ENCODE assay signal across 1 cellular context in the genomic region with DNA sequence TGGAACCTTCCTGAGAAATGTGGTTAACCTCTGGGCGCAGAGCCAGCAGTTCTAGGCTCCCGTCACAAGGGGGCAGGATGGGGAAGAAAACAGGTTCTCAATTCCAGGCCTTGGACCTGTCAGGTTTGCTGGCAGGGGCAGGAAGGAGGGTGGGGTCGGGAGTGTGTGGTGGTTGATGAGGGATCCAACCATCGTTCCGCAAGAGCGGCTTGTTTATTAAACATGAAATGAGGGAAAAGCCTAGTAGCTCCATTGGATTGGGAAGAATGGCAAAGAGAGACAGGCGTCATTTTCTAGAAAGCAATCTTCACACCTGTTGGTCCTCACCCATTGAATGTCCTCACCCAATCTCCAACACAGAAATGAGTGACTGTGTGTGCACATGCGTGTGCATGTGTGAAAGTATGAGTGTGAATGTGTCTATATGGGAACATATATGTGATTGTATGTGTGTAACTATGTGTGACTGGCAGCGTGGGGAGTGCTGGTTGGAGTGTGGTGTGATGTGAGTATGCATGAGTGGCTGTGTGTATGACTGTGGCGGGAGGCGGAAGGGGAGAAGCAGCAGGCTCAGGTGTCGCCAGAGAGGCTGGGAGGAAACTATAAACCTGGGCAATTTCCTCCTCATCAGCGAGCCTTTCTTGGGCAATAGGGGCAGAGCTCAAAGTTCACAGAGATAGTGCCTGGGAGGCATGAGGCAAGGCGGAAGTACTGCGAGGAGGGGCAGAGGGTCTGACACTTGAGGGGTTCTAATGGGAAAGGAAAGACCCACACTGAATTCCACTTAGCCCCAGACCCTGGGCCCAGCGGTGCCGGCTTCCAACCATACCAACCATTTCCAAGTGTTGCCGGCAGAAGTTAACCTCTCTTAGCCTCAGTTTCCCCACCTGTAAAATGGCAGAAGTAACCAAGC.
TF ChIP-seq lines count a peak whose summit lies in the region.

No MANE protein-coding gene starts in this region.

TF ChIP-seq in HepG2, 621 proteins besides CTCF, POLR2A, EP300 and RAD21 (continued from another document and continues in another):
- TF ChIP-seq ZFP1 (CRISPR knock-in tag; IDR thresholded peaks at IDR 0.05) (peak; percentile 52; the same call in 1 of the 2 replicates), CCDC6 (CRISPR knock-in tag; IDR thresholded peaks at IDR 0.05) (no peak), ZNF30 (CRISPR knock-in tag; IDR thresholded peaks at IDR 0.05) (no peak), DMAP1 (CRISPR knock-in tag; IDR thresholded peaks at IDR 0.05) (no peak), SMAD1 (CRISPR knock-in tag; IDR thresholded peaks at IDR 0.05; ENCODE audit: borderline replicate concordance, low read depth) (0 out of 2 replicates have a peak, but pooled peaks have one; percentile 57), MAFK (conservative IDR thresholded peaks at IDR 0.05 in 1 of 2, IDR thresholded peaks at IDR 0.05 in 1 of 2; ENCODE audit: low read length in 2 of 2) (no peak), CEBPB (IDR thresholded peaks at IDR 0.05; ENCODE audit: borderline replicate concordance, low read depth, low read length) (peak; percentile 86), ZNF207 (IDR thresholded peaks at IDR 0.05; ENCODE audit: borderline replicate concordance) (no peak), ZNF292 (CRISPR knock-in tag; IDR thresholded peaks at IDR 0.05; ENCODE audit: borderline replicate concordance, low read depth) (no peak), HMGA1 (CRISPR knock-in tag; conservative IDR thresholded peaks at IDR 0.05) (no peak), PCBP1 (IDR thresholded peaks at IDR 0.05; ENCODE audit: borderline replicate concordance, low read depth, low read length) (no peak), ZNF143 (CRISPR knock-in tag; IDR thresholded peaks at IDR 0.05) (no peak), ZFX (CRISPR knock-in tag; IDR thresholded peaks at IDR 0.05; ENCODE audit: low read depth) (peak; percentile 75), ZNF20 (CRISPR knock-in tag; IDR thresholded peaks at IDR 0.05) (no peak), HDAC1 (CRISPR knock-in tag; IDR thresholded peaks at IDR 0.05) (peak; percentile 53; the same call in 1 of the 2 replicates), SPEN (CRISPR knock-in tag; IDR thresholded peaks at IDR 0.05; ENCODE audit: low read depth) (0 out of 2 replicates have a peak, but pooled peaks have one; percentile 41), ZNF782 (CRISPR knock-in tag; IDR thresholded peaks at IDR 0.05; ENCODE audit: borderline replicate concordance) (0 out of 2 replicates have a peak, but pooled peaks have one; percentile 8), RXRA (CRISPR knock-in tag; IDR thresholded peaks at IDR 0.05) (no peak), CEBPG (CRISPR knock-in tag; IDR thresholded peaks at IDR 0.05) (peak; percentile 81), GTF2F1 (IDR thresholded peaks at IDR 0.05; ENCODE audit: low read length) (0 out of 2 replicates have a peak, but pooled peaks have one; percentile 20), ATRX (CRISPR knock-in tag; IDR thresholded peaks at IDR 0.05; ENCODE audit: borderline replicate concordance) (no peak), ZNF598 (CRISPR knock-in tag; IDR thresholded peaks at IDR 0.05; ENCODE audit: borderline replicate concordance) (no peak; the same call in 1 of the 2 replicates), ZNF563 (CRISPR knock-in tag; IDR thresholded peaks at IDR 0.05) (peak; percentile 39; the same call in 1 of the 2 replicates), ZNF101 (CRISPR knock-in tag; IDR thresholded peaks at IDR 0.05; ENCODE audit: borderline replicate concordance, low read depth) (no peak), FOXJ3 (CRISPR knock-in tag; IDR thresholded peaks at IDR 0.05; ENCODE audit: borderline replicate concordance) (no peak), RFX5 (IDR thresholded peaks at IDR 0.05; ENCODE audit: low read depth, low read length) (no peak), SMAD3 (CRISPR knock-in tag; IDR thresholded peaks at IDR 0.05) (0 out of 2 replicates have a peak, but pooled peaks have one; percentile 19), SP1 (IDR thresholded peaks at IDR 0.05) (no peak), SP1 (CRISPR knock-in tag; IDR thresholded peaks at IDR 0.05) (0 out of 2 replicates have a peak, but pooled peaks have one; percentile 12), HNRNPL (IDR thresholded peaks at IDR 0.05; ENCODE audit: low read depth, low read length) (no peak), ZFP90 (CRISPR knock-in tag; IDR thresholded peaks at IDR 0.05; ENCODE audit: borderline replicate concordance) (no peak), NFIB (CRISPR knock-in tag; IDR thresholded peaks at IDR 0.05; ENCODE audit: borderline replicate concordance) (no peak), SMARCC2 (IDR thresholded peaks at IDR 0.05) (no peak), NFIC (IDR thresholded peaks at IDR 0.05; ENCODE audit: low read length) (no peak), NBN (conservative IDR thresholded peaks at IDR 0.05) (no peak), ZBTB1 (CRISPR knock-in tag; IDR thresholded peaks at IDR 0.05; ENCODE audit: borderline replicate concordance) (no peak), PHF5A (CRISPR knock-in tag; IDR thresholded peaks at IDR 0.05; ENCODE audit: low read depth, unreplicated experiment) (no peak), ZMYM4 (CRISPR knock-in tag; IDR thresholded peaks at IDR 0.05) (no peak), ZNF124 (CRISPR knock-in tag; IDR thresholded peaks at IDR 0.05) (0 out of 2 replicates have a peak, but pooled peaks have one; percentile 16), NONO (IDR thresholded peaks at IDR 0.05) (no peak), NONO (CRISPR knock-in tag; conservative IDR thresholded peaks at IDR 0.05) (peak; percentile 73), KDM2A (CRISPR knock-in tag; IDR thresholded peaks at IDR 0.05; ENCODE audit: borderline replicate concordance, low read depth) (peak; percentile 51; the same call in 1 of the 2 replicates), ZNF589 (CRISPR knock-in tag; conservative IDR thresholded peaks at IDR 0.05) (no peak), ZNF354B (CRISPR knock-in tag; IDR thresholded peaks at IDR 0.05) (no peak), ZNF333 (CRISPR knock-in tag; IDR thresholded peaks at IDR 0.05; ENCODE audit: borderline replicate concordance) (no peak), ZNF326 (CRISPR knock-in tag; IDR thresholded peaks at IDR 0.05; ENCODE audit: borderline replicate concordance) (no peak), ZNF788 (CRISPR knock-in tag; IDR thresholded peaks at IDR 0.05; ENCODE audit: borderline replicate concordance) (peak; percentile 54; the same call in 1 of the 2 replicates), PHF8 (CRISPR knock-in tag; IDR thresholded peaks at IDR 0.05) (peak; percentile 36; the same call in 1 of the 2 replicates), NRL (CRISPR knock-in tag; IDR thresholded peaks at IDR 0.05; ENCODE audit: borderline replicate concordance) (peak; percentile 46; the same call in 1 of the 2 replicates), SALL1 (CRISPR knock-in tag; IDR thresholded peaks at IDR 0.05) (peak; percentile 58), PAWR (CRISPR knock-in tag; IDR thresholded peaks at IDR 0.05; ENCODE audit: borderline replicate concordance) (no peak), CHD4 (IDR thresholded peaks at IDR 0.05; ENCODE audit: borderline replicate concordance, low read length) (no peak), ZNF431 (CRISPR knock-in tag; IDR thresholded peaks at IDR 0.05; ENCODE audit: borderline replicate concordance, low read depth) (0 out of 2 replicates have a peak, but pooled peaks have one; percentile 46), GPN1 (CRISPR knock-in tag; IDR thresholded peaks at IDR 0.05; ENCODE audit: borderline replicate concordance) (no peak), ARID2 (CRISPR knock-in tag; IDR thresholded peaks at IDR 0.05; ENCODE audit: borderline replicate concordance) (no peak), RBFOX2 (IDR thresholded peaks at IDR 0.05; ENCODE audit: low read depth, low read length) (no peak), ZNF432 (CRISPR knock-in tag; IDR thresholded peaks at IDR 0.05; ENCODE audit: borderline replicate concordance) (no peak), ZSCAN31 (CRISPR knock-in tag; IDR thresholded peaks at IDR 0.05; ENCODE audit: low read depth) (no peak; the same call in 1 of the 2 replicates), ZNF331 (CRISPR knock-in tag; IDR thresholded peaks at IDR 0.05) (peak; percentile 38; the same call in 1 of the 2 replicates), ZBTB7B (CRISPR knock-in tag; IDR thresholded peaks at IDR 0.05) (peak; percentile 63), ZNF33A (CRISPR knock-in tag; IDR thresholded peaks at IDR 0.05; ENCODE audit: borderline replicate concordance) (no peak), ZNF552 (CRISPR knock-in tag; IDR thresholded peaks at IDR 0.05; ENCODE audit: borderline replicate concordance) (no peak), ZNF530 (CRISPR knock-in tag; IDR thresholded peaks at IDR 0.05; ENCODE audit: low read depth) (no peak), ZNF569 (CRISPR knock-in tag; IDR thresholded peaks at IDR 0.05; ENCODE audit: borderline replicate concordance) (no peak)
- TF ChIP-seq, protein P1, sequence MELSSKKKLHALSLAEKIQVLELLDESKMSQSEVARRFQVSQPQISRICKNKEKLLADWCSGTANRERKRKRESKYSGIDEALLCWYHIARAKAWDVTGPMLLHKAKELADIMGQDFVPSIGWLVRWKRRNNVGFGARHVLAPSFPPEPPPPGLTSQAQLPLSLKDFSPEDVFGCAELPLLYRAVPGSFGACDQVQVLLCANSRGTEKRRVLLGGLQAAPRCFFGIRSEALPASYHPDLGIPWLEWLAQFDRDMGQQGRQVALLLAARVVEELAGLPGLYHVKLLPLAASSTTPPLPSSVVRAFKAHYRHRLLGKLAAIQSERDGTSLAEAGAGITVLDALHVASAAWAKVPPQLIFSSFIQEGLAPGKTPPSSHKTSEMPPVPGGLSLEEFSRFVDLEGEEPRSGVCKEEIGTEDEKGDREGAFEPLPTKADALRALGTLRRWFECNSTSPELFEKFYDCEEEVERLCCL (CRISPR knock-in tag; IDR thresholded peaks at IDR 0.05; ENCODE audit: borderline replicate concordance): no peak
- TF ChIP-seq, protein P2, sequence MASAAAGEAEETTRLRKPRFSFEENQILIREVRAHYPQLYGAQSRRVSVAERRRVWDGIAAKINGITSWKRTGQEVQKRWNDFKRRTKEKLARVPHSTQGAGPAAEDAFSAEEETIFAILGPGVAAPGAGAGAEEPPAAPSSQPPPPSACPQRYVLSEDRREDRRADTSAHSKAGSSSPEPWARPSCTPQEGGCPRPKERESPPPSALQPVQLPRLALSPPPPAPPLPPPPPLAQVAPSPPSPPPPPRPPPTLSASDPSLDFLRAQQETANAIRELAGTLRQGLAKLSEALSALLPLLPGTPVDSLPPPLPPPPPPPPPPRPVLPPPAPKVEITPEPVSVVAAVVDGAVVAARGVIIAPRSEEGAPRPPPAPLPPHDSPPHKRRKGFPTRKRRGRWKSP (CRISPR knock-in tag; IDR thresholded peaks at IDR 0.05): 0 out of 2 replicates have a peak, but pooled peaks have one; percentile 15
- TF ChIP-seq, protein P3, sequence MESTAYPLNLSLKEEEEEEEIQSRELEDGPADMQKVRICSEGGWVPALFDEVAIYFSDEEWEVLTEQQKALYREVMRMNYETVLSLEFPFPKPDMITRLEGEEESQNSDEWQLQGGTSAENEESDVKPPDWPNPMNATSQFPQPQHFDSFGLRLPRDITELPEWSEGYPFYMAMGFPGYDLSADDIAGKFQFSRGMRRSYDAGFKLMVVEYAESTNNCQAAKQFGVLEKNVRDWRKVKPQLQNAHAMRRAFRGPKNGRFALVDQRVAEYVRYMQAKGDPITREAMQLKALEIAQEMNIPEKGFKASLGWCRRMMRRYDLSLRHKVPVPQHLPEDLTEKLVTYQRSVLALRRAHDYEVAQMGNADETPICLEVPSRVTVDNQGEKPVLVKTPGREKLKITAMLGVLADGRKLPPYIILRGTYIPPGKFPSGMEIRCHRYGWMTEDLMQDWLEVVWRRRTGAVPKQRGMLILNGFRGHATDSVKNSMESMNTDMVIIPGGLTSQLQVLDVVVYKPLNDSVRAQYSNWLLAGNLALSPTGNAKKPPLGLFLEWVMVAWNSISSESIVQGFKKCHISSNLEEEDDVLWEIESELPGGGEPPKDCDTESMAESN (CRISPR knock-in tag; conservative IDR thresholded peaks at IDR 0.05): peak; percentile 44; the same call in 1 of the 2 replicates
- TF ChIP-seq, protein P4, sequence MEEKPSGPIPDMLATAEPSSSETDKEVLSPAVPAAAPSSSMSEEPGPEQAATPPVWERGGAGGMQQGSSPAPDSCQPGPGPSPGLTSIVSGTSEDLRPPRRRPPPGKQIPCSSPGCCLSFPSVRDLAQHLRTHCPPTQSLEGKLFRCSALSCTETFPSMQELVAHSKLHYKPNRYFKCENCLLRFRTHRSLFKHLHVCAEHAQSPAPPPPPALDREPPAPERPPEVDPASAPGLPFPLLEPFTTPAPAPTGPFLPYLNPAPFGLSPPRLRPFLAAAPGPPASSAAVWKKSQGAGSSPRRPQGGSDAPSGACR (CRISPR knock-in tag; IDR thresholded peaks at IDR 0.05): no peak
- TF ChIP-seq, protein P5, sequence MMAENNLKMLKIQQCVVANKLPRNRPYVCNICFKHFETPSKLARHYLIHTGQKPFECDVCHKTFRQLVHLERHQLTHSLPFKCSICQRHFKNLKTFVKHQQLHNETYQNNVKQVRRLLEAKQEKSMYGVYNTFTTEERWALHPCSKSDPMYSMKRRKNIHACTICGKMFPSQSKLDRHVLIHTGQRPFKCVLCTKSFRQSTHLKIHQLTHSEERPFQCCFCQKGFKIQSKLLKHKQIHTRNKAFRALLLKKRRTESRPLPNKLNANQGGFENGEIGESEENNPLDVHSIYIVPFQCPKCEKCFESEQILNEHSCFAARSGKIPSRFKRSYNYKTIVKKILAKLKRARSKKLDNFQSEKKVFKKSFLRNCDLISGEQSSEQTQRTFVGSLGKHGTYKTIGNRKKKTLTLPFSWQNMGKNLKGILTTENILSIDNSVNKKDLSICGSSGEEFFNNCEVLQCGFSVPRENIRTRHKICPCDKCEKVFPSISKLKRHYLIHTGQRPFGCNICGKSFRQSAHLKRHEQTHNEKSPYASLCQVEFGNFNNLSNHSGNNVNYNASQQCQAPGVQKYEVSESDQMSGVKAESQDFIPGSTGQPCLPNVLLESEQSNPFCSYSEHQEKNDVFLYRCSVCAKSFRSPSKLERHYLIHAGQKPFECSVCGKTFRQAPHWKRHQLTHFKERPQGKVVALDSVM (CRISPR knock-in tag; IDR thresholded peaks at IDR 0.05): no peak
- TF ChIP-seq, protein P6, sequence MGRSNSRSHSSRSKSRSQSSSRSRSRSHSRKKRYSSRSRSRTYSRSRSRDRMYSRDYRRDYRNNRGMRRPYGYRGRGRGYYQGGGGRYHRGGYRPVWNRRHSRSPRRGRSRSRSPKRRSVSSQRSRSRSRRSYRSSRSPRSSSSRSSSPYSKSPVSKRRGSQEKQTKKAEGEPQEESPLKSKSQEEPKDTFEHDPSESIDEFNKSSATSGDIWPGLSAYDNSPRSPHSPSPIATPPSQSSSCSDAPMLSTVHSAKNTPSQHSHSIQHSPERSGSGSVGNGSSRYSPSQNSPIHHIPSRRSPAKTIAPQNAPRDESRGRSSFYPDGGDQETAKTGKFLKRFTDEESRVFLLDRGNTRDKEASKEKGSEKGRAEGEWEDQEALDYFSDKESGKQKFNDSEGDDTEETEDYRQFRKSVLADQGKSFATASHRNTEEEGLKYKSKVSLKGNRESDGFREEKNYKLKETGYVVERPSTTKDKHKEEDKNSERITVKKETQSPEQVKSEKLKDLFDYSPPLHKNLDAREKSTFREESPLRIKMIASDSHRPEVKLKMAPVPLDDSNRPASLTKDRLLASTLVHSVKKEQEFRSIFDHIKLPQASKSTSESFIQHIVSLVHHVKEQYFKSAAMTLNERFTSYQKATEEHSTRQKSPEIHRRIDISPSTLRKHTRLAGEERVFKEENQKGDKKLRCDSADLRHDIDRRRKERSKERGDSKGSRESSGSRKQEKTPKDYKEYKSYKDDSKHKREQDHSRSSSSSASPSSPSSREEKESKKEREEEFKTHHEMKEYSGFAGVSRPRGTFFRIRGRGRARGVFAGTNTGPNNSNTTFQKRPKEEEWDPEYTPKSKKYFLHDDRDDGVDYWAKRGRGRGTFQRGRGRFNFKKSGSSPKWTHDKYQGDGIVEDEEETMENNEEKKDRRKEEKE (IDR thresholded peaks at IDR 0.05): no peak
